33 cellular contexts compared by ENCODE assay signal in genomic region chr4:80099671-80100070, GRCh38.
"Had no signal": no experiment of that assay in that cellular context is flagged by ENCODE, and none has a peak within 500 bp of the region (broad histone marks: within the 10 kb centered on the region; RNA-seq: fewer than 3 reads in every experiment).

No MANE protein-coding gene starts in this region.

- H3K4me3 ChIP-seq: esophagus muscularis mucosa, gastroesophageal sphincter, heart right ventricle had no signal

- DNase-seq: activated B cell treated with CpG ODN at 0.5 μM for 24 hours; activated CD4-positive, alpha-beta T cell treated with anti-CD3 and anti-CD28 coated beads for 48 hours; activated CD4-positive, alpha-beta T cell treated with anti-CD3 and anti-CD28 coated beads, Interleukin-2, amount 50 U/mL, for 1 hour; activated CD4-positive, alpha-beta T cell treated with anti-CD3 and anti-CD28 coated beads, Interleukin-2, amount 50 U/mL, for 48 hours; activated CD8-positive, alpha-beta memory T cell treated with anti-CD3 and anti-CD28 coated beads, Interleukin-2, amount 10 ng/mL, durations not matched to agents 7 days and 5 days; activated CD8-positive, alpha-beta memory T cell treated with anti-CD3 and anti-CD28 coated beads, Interleukin-2, amount 50 U/mL, for 4 hours; activated CD8-positive, alpha-beta T cell treated with anti-CD3 and anti-CD28 coated beads, Interleukin-2, amount 10 ng/mL, durations not matched to agents 7 days and 5 days; activated effector memory CD4-positive, alpha-beta T cell treated with anti-CD3 and anti-CD28 coated beads, Interleukin-2, amount 50 U/mL, for 16 hours; activated naive CD4-positive, alpha-beta T cell; activated naive CD4-positive, alpha-beta T cell treated with anti-CD3 and anti-CD28 coated beads, Interleukin-2, amount 10 ng/mL, durations not matched to agents 7 days and 5 days; activated naive CD8-positive, alpha-beta T cell treated with anti-CD3 and anti-CD28 coated beads, Interleukin-2, amount 10 ng/mL, durations not matched to agents 7 days and 5 days; activated T-cell treated with anti-CD3 and anti-CD28 coated beads, Interleukin-2, amount 50 U/mL, for 1 hour; activated T-cell treated with anti-CD3 and anti-CD28 coated beads, Interleukin-2, amount 50 U/mL, for 48 hours; anterior cingulate cortex; caudate nucleus; cortex of kidney; dermis blood vessel endothelial cell; effector CD4-positive, alpha-beta T cell; effector memory CD8-positive, alpha-beta T cell; erythroblast; foreskin keratinocyte; heart right ventricle; T-cell; T1000; WERI-Rb-1 had no signal

- H3K27me3 ChIP-seq: esophagus muscularis mucosa, foreskin keratinocyte, gastroesophageal sphincter, heart right ventricle had no signal

- H3K36me3 Mint-ChIP-seq: activated naive CD4-positive, alpha-beta T cell treated with anti-CD3 and anti-CD28 coated beads, Interleukin-2, amount 10 ng/mL, durations not matched to agents 7 days and 5 days; activated naive CD4-positive, alpha-beta T cell treated with anti-CD3 and anti-CD28 coated beads, Interleukin-2, amount 50 U/mL, for 72 hours; T-cell had no signal

- H3K4me3 Mint-ChIP-seq: activated B cell treated with CpG ODN at 0.5 μM for 24 hours; activated CD8-positive, alpha-beta memory T cell treated with anti-CD3 and anti-CD28 coated beads, Interleukin-2, amount 10 ng/mL, durations not matched to agents 7 days and 5 days; activated CD8-positive, alpha-beta T cell treated with anti-CD3 and anti-CD28 coated beads, Interleukin-2, amount 10 ng/mL, durations not matched to agents 7 days and 5 days; activated naive CD4-positive, alpha-beta T cell treated with anti-CD3 and anti-CD28 coated beads, Interleukin-2, amount 10 ng/mL, durations not matched to agents 7 days and 5 days; activated naive CD8-positive, alpha-beta T cell treated with anti-CD3 and anti-CD28 coated beads, Interleukin-2, amount 10 ng/mL, durations not matched to agents 7 days and 5 days; activated T-helper 1 cell treated with anti-CD3 and anti-CD28 coated beads, Interleukin-12 subunit alpha, Interleukin-12 subunit beta, Interleukin-2, Interleukin-4 antibody, amounts not matched to agents 30 ng/mL and 10 ng/mL and 1 ng/mL, durations not matched to agents 14 hours and 24 hours and 36 hours; effector memory CD8-positive, alpha-beta T cell; T-cell; T-helper 1 cell treated with Interleukin-12 subunit alpha and Interleukin-12 subunit beta and Interleukin-4 antibody, amounts not matched to agents 30 μg/mL and 1 μg/mL, for 36 hours; T-helper 2 cell treated with Interferon-gamma antibody and Interleukin-4, amounts not matched to agents 5 μg/mL and 100 μg/mL, for 36 hours had no signal

- H3K27ac ChIP-seq: esophagus muscularis mucosa, foreskin keratinocyte, gastroesophageal sphincter, heart right ventricle, WERI-Rb-1 had no signal

- H3K4me1 Mint-ChIP-seq: activated B cell treated with CpG ODN at 0.5 μM for 24 hours; activated CD8-positive, alpha-beta memory T cell treated with anti-CD3 and anti-CD28 coated beads, Interleukin-2, amount 10 ng/mL, durations not matched to agents 7 days and 5 days; activated naive CD4-positive, alpha-beta T cell treated with anti-CD3 and anti-CD28 coated beads, Interleukin-2, amount 10 ng/mL, durations not matched to agents 7 days and 5 days; activated naive CD8-positive, alpha-beta T cell treated with anti-CD3 and anti-CD28 coated beads, Interleukin-2, amount 10 ng/mL, durations not matched to agents 7 days and 5 days had no signal

- H3K27ac Mint-ChIP-seq: activated B cell treated with CpG ODN at 0.5 μM for 24 hours; activated CD8-positive, alpha-beta memory T cell treated with anti-CD3 and anti-CD28 coated beads, Interleukin-2, amount 10 ng/mL, durations not matched to agents 7 days and 5 days; activated CD8-positive, alpha-beta T cell treated with anti-CD3 and anti-CD28 coated beads, Interleukin-2, amount 10 ng/mL, durations not matched to agents 7 days and 5 days; activated naive CD4-positive, alpha-beta T cell treated with anti-CD3 and anti-CD28 coated beads, Interleukin-2, amount 10 ng/mL, durations not matched to agents 7 days and 5 days; activated naive CD4-positive, alpha-beta T cell treated with anti-CD3 and anti-CD28 coated beads, Interleukin-2, amount 50 U/mL, for 72 hours; activated naive CD8-positive, alpha-beta T cell treated with anti-CD3 and anti-CD28 coated beads, Interleukin-2, amount 10 ng/mL, durations not matched to agents 7 days and 5 days; activated T-helper 1 cell treated with anti-CD3 and anti-CD28 coated beads, Interleukin-12 subunit alpha, Interleukin-12 subunit beta, Interleukin-2, Interleukin-4 antibody, amounts not matched to agents 30 ng/mL and 10 ng/mL and 1 ng/mL, durations not matched to agents 14 hours and 24 hours and 36 hours; activated T-helper 2 cell treated with anti-CD3 and anti-CD28 coated beads, Interferon-gamma antibody, Interleukin-2, Interleukin-4, amounts not matched to agents 10 μg/mL and 5 μg/mL and 100 μg/mL, durations not matched to agents 14 hours and 24 hours and 36 hours; effector memory CD8-positive, alpha-beta T cell; T-cell; T-helper 1 cell treated with Interleukin-12 subunit alpha and Interleukin-12 subunit beta and Interleukin-4 antibody, amounts not matched to agents 30 μg/mL and 1 μg/mL, for 36 hours; T-helper 2 cell treated with Interferon-gamma antibody and Interleukin-4, amounts not matched to agents 5 μg/mL and 100 μg/mL, for 36 hours had no signal

- H3K9me3 ChIP-seq: esophagus muscularis mucosa, gastroesophageal sphincter, heart right ventricle had no signal

- H3K36me3 ChIP-seq: esophagus muscularis mucosa, gastroesophageal sphincter, heart right ventricle, WERI-Rb-1 had no signal

- ATAC-seq: activated CD4-positive, CD25-positive, alpha-beta regulatory T cell treated with anti-CD3 and anti-CD28 coated beads, Interleukin-2, amount 50 U/mL, for 24 hours; activated CD8-positive, alpha-beta memory T cell treated with anti-CD3 and anti-CD28 coated beads, Interleukin-2, amount 10 ng/mL, durations not matched to agents 7 days and 5 days; activated CD8-positive, alpha-beta T cell treated with anti-CD3 and anti-CD28 coated beads, Interleukin-2, amount 10 ng/mL, durations not matched to agents 7 days and 5 days; activated naive CD4-positive, alpha-beta T cell treated with anti-CD3 and anti-CD28 coated beads, Interleukin-2, amount 50 U/mL, for 72 hours; effector memory CD8-positive, alpha-beta T cell; foreskin keratinocyte; gastroesophageal sphincter; heart right ventricle; T-cell had no signal
